In the genomic region with DNA sequence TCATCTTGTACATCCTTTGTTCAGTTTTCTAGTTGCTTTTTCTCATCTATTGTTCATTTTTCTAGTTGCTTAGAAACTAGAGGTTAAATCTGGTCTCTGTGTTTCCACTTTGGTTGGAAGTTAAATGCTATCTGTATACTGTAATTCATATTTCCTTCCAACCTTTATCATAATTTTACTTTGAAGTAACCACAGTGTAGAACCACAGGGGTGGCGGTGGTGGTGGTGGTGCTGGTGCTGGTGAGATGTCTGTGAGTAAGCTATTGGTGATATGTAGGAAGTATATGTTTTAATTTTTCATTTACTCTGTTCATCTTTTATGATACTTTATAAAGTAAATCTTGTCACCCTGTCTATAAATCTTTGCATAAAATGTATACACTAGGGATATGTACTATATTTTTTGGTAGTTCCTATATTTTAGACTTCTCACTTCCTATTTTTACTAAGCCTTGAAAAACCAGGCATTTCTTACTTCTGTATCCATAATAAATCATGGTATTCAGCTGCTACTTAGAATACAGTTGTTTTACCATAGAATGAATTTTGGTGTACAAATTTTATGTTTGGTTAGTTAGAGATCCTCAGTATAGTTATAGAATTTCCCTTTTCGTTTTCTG, we compare ENCODE assay signal across 9 cellular contexts. TPM values are rescaled to one million over a fixed set of nuclear protein-coding genes. Genes with fewer than 3 reads are reported as not detected.
A peak's percentile ranks its signal among the peaks of the same experiment; 100 is the strongest.
DNase-seq lines count a peak whose midpoint lies in the region; ATAC-seq, FAIRE-seq and TF ChIP-seq lines count a peak whose summit lies in the region.
"Had no signal": no experiment of that assay in that cellular context is flagged by ENCODE, and none has a peak within 500 bp of the region (broad histone marks: within the 10 kb centered on the region; RNA-seq: fewer than 3 reads in every experiment).

No MANE protein-coding gene starts in this region.

- peaks cover 17% of the 10 kb centered on the region for H3K9me3 Mint-ChIP-seq in chondrocyte (ENCODE audit: low read depth)

- no peak for TF ChIP-seq POLR2A in HepG2 (IDR thresholded peaks at IDR 0.05; ENCODE audit: insufficient read depth in 1 of 2, low read depth in 2 of 2, low read length in 2 of 2)

- H3K4me1 ChIP-seq in BLaER1 (no peaks in the 10 kb centered on the region; the same call in 1 of the 2 replicates), HepG2 (ENCODE audit: insufficient read depth, low read length) (no peaks in the 10 kb centered on the region)

- H3K4me1 Mint-ChIP-seq in chondrocyte (ENCODE audit: low read depth), result peaks cover 5% of the 10 kb centered on the region

- DNase-seq in activated CD4-positive, CD25-positive, alpha-beta regulatory T cell treated with anti-CD3 and anti-CD28 coated beads, Interleukin-2, amount 50 U/mL, for 72 hours, result peak; percentile 53
- peak in 3 of 4 experiments; percentile 2 to 22 (median 4) for DNase-seq in activated naive CD4-positive, alpha-beta T cell (lab: John Stamatoyannopoulos, UW)
- peak in 3 of 4 experiments; percentile 34 to 63 (median 53) for DNase-seq in stimulated activated CD4-positive, alpha-beta T cell treated with anti-CD3 and anti-CD28 coated beads, Interleukin-1b, Interleukin-23, amount 100 ng/mL, for 24 hours (ENCODE audit: low read depth in 4 of 4, low spot score in 1 of 4)
- DNase-seq in HepG2 (ENCODE audit: low spot score) (no peak), glomerular visceral epithelial cell (ENCODE audit: extremely low spot score) (no peak), chondrocyte (ENCODE audit: low spot score) (no peak)
- DNase-seq: NCI-H526 treated with DMSO at 0.1 percent for 48 hours had no signal

- WGBS in HepG2 (ENCODE audit: low lambda C conversion rate), result 81% methylated on average over 2 of the region's 2 CpGs

- intact Hi-C loops in HepG2 (cut with micrococcal nuclease; ENCODE audit: unreplicated experiment), result no loop called here

- H3K27ac Mint-ChIP-seq in chondrocyte (ENCODE audit: unreplicated experiment), result no peak overlapping the region

- in situ Hi-C loops in HepG2 (cut with HindIII; ENCODE audit: extremely low pct_ligation_motif_present, low pct_unique_long_range_greater_than_20kb), result no loop called here

- H3K9me3 ChIP-seq in BLaER1 (peaks cover 29% of the 10 kb centered on the region), HepG2 (ENCODE audit: low read length) (peaks cover 13% of the 10 kb centered on the region; the same call in 1 of the 2 replicates)

- FAIRE-seq in HepG2 (lab: Jason Lieb, UNC), result no peak

- BruUV-seq in HepG2 (replicated peaks; lab: Mats Ljungman, UMichigan), result no TSS peak

- no peak overlapping the region for H3K27ac ChIP-seq in BLaER1
- H3K27ac ChIP-seq in HepG2 (ENCODE audit: extremely low read length, insufficient read depth, low read length), result no peak overlapping the region

- TF ChIP-seq CTCF in HepG2 (CRISPR knock-in tag; IDR thresholded peaks at IDR 0.05), result no peak
- TF ChIP-seq CTCF in chondrocyte (IDR thresholded peaks at IDR 0.05), result no peak

- H3K36me3 ChIP-seq in BLaER1 (0 out of 2 replicates have a peak, but pooled peaks cover 7% of the 10 kb centered on the region), HepG2 (replicated peaks in 1 of 2; ENCODE audit: control insufficient read depth in 1 of 2, insufficient read depth in 2 of 2, low read length in 2 of 2) (no peaks in the 10 kb centered on the region)

- no peak overlapping the region for H3K4me3 ChIP-seq in BLaER1
- H3K4me3 ChIP-seq in HepG2 (replicated peaks in 1 of 3; ENCODE audit: insufficient read depth in 1 of 3, low read depth in 2 of 3, low read length in 3 of 3), result no peak overlapping the region

- TF ChIP-seq EP300 in HepG2 (IDR thresholded peaks at IDR 0.05; ENCODE audit: low read depth in 2 of 2, low read length in 2 of 2) (no peak), HepG2 (CRISPR knock-in tag; IDR thresholded peaks at IDR 0.05; ENCODE audit: borderline replicate concordance) (no peak)

- TF ChIP-seq RAD21 in HepG2 (CRISPR knock-in tag; IDR thresholded peaks at IDR 0.05), result no peak

- no peak overlapping the region for H3K9ac ChIP-seq in BLaER1
- no peak overlapping the region for H3K9ac ChIP-seq in HepG2 (ENCODE audit: insufficient read depth, low read depth, low read length)

- ATAC-seq in GM21515 (IDR thresholded peaks at IDR 0.05; ENCODE audit: unreplicated experiment) (no peak), HepG2 (no peak)

- no peak overlapping the region for H2AFZ ChIP-seq in HepG2 (ENCODE audit: low read length)

- no peak overlapping the region for H3K4me3 Mint-ChIP-seq in chondrocyte (ENCODE audit: unreplicated experiment)

- POLR2A ChIA-PET in HepG2 (lab: Yijun Ruan, JAX), result no interaction called here

- CTCF ChIA-PET in HepG2 (lab: Yijun Ruan, JAX; ENCODE audit: low intra/inter-chr PET ratio, low total read pairs), result no interaction called here

- H3K27me3 ChIP-seq in BLaER1, result no peaks in the 10 kb centered on the region
- no peaks in the 10 kb centered on the region for H3K27me3 ChIP-seq in HepG2 (ENCODE audit: control insufficient read depth in 1 of 2, insufficient read depth in 2 of 2, low read length in 2 of 2)

- H3K27me3 Mint-ChIP-seq in chondrocyte (ENCODE audit: low read depth), result no peaks in the 10 kb centered on the region

- H3K4me2 ChIP-seq in BLaER1 (peak overlapping the region; percentile 10; the same call in 1 of the 2 replicates), HepG2 (ENCODE audit: low read depth, low read length) (no peak overlapping the region)

- no peaks in the 10 kb centered on the region for H3K36me3 Mint-ChIP-seq in chondrocyte (ENCODE audit: low read depth)

- peaks cover 4% of the 10 kb centered on the region for H3K79me2 ChIP-seq in HepG2 (ENCODE audit: insufficient read depth, low read length)

- H4K20me1 ChIP-seq in BLaER1 (no peaks in the 10 kb centered on the region; the same call in 1 of the 2 replicates), HepG2 (ENCODE audit: insufficient read depth, low read length) (no peaks in the 10 kb centered on the region)

TF ChIP-seq in HepG2, 621 proteins besides CTCF, POLR2A, EP300 and RAD21 (continues in another document):
- no peak for TF ChIP-seq ZNF292 (CRISPR knock-in tag; IDR thresholded peaks at IDR 0.05; ENCODE audit: borderline replicate concordance, low read depth)
- no peak for TF ChIP-seq MTF1 (CRISPR knock-in tag; IDR thresholded peaks at IDR 0.05)
- no peak for TF ChIP-seq PHF20 (CRISPR knock-in tag; IDR thresholded peaks at IDR 0.05)
- no peak for TF ChIP-seq NPAS2 (CRISPR knock-in tag; IDR thresholded peaks at IDR 0.05; ENCODE audit: borderline replicate concordance)
- TF ChIP-seq ZNF354B (CRISPR knock-in tag; IDR thresholded peaks at IDR 0.05), result no peak
- TF ChIP-seq TFDP2 (CRISPR knock-in tag; IDR thresholded peaks at IDR 0.05), result no peak

RNA-seq across cellular contexts. Expression of gene CCDC91, which starts 31.9 kb away (rescaled TPM):
- 15.8 and 20.6 TPM in 2 replicates for total RNA-seq in HepG2 (2016; rRNA removed; fragmentation: Illumina TruSeq; extraction: Trizol)
- total RNA-seq in HepG2 (2016; cell fraction: cytosol; rRNA removed; fragmentation: Illumina TruSeq; extraction: Trizol; ENCODE audit: low read depth), result 88.7 and 93.9 TPM in 2 replicates
- total RNA-seq in HepG2 (2016; cell fraction: insoluble cytoplasmic fraction; rRNA removed; fragmentation: Illumina TruSeq; extraction: Trizol), result 14.9 and 18.0 TPM in 2 replicates
- total RNA-seq in HepG2 (2016; cell fraction: membrane; rRNA removed; fragmentation: Illumina TruSeq; extraction: Trizol), result 25.9 and 27.4 TPM in 2 replicates
- 19.4 and 19.8 TPM in 2 replicates for total RNA-seq in HepG2 (2016; cell fraction: nucleus; rRNA removed; fragmentation: Illumina TruSeq; extraction: Trizol)
- polyA plus RNA-seq in HepG2 (2011; rRNA removed), result 7.7 and 9.8 TPM in 2 replicates
- polyA plus RNA-seq in HepG2 (2011; cell fraction: cytosol; rRNA removed), result 5.3 and 9.0 TPM in 2 replicates
- 5.2 and 5.9 TPM in 2 replicates for polyA plus RNA-seq in HepG2 (2011; cell fraction: nucleus; rRNA removed)
- polyA plus RNA-seq in HepG2 (2012), result 9.2 and 10.4 TPM in 2 replicates
- 1.3 and 1.9 TPM in 2 replicates for polyA plus RNA-seq in HepG2 (2016; cell fraction: cytosol; fragmentation: Illumina TruSeq; extraction: Trizol; ENCODE audit: low read depth)
- polyA plus RNA-seq in HepG2 (2016; cell fraction: insoluble cytoplasmic fraction; fragmentation: Illumina TruSeq; extraction: Trizol; ENCODE audit: low read depth), result 16.6 and 16.9 TPM in 2 replicates
- polyA plus RNA-seq in HepG2 (2016; cell fraction: membrane; fragmentation: Illumina TruSeq; extraction: Trizol; ENCODE audit: low read depth), result 3.4 TPM in 2 replicates
- polyA plus RNA-seq in HepG2 (2016; cell fraction: nucleus; fragmentation: Illumina TruSeq; extraction: Trizol; ENCODE audit: insufficient read depth, low read depth), result 7.0 and 7.9 TPM in 2 replicates
- polyA minus RNA-seq in HepG2 (2011; rRNA and poly(A)+ RNA removed; ENCODE audit: low replicate concordance), result 17.8 and 41.4 TPM in 2 replicates
- 12.6 and 19.2 TPM in 2 replicates for polyA minus RNA-seq in HepG2 (2011; cell fraction: cytosol; rRNA and poly(A)+ RNA removed)
- polyA minus RNA-seq in HepG2 (2011; cell fraction: nucleus; rRNA and poly(A)+ RNA removed), result 50.2 and 62.0 TPM in 2 replicates
- 17.7 to 21.1 TPM (median 18.5 TPM) in 3 replicates for total RNA-seq in chondrocyte

Comparison
In these comparisons a context has a peak if more than half of its experiments do, and no peak if none do; other contexts are left out.
1. DNase-seq: peak in activated CD4-positive, CD25-positive, alpha-beta regulatory T cell treated with anti-CD3 and anti-CD28 coated beads, Interleukin-2, amount 50 U/mL, for 72 hours (single experiment), activated naive CD4-positive, alpha-beta T cell (3 of 4) and stimulated activated CD4-positive, alpha-beta T cell treated with anti-CD3 and anti-CD28 coated beads, Interleukin-1b, Interleukin-23, amount 100 ng/mL, for 24 hours (3 of 4); none in HepG2 (single experiment), glomerular visceral epithelial cell (single experiment) and chondrocyte (single experiment).